33 cellular contexts compared by ENCODE assay signal in the genomic region with DNA sequence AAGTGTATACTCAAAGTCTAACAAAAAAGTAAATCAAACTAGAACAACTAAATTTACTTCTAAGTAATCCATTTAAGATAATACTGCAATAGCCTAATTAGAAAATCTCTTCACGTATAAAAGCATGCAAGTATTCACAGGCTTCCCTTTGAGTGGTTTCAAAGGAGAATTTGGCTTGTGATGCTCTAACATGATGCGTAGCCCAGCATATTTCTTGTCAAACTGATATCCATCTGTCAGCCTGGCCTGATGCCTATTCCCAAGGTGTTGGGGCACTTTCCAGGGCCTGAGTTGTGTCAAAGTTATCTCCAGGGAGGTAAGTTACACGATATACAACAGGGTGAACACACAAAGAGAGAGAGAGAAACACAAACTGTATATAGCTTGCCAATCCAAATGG.
"Had no signal": no experiment of that assay in that cellular context is flagged by ENCODE, and none has a peak within 500 bp of the region (broad histone marks: within the 10 kb centered on the region; RNA-seq: fewer than 3 reads in every experiment).

No MANE protein-coding gene starts in this region.

- ATAC-seq: activated CD8-positive, alpha-beta T cell treated with anti-CD3 and anti-CD28 coated beads for 36 hours; activated naive CD4-positive, alpha-beta T cell treated with anti-CD3 and anti-CD28 coated beads, Interleukin-2, amount 50 U/mL, for 72 hours; activated T-cell treated with anti-CD3 and anti-CD28 coated beads, Interleukin-2, amount 50 U/mL, for 4 hours; activated T-cell treated with anti-CD3 and anti-CD28 coated beads, Interleukin-2, amount 50 U/mL, for 72 hours; activated T-helper 17 cell treated with anti-CD3 and anti-CD28 coated beads, Interleukin-2, amount 50 U/mL, for 72 hours; body of pancreas had no signal

- H3K27ac Mint-ChIP-seq: activated B cell treated with CpG ODN at 0.5 μM for 24 hours; activated CD4-positive, alpha-beta memory T cell treated with anti-CD3 and anti-CD28 coated beads for 36 hours; activated CD4-positive, alpha-beta T cell treated with anti-CD3 and anti-CD28 coated beads, Interleukin-2, amount 10 ng/mL, durations not matched to agents 24 days and 14 days; activated CD8-positive, alpha-beta T cell treated with anti-CD3 and anti-CD28 coated beads for 36 hours; activated naive CD4-positive, alpha-beta T cell treated with anti-CD3 and anti-CD28 coated beads for 36 hours; activated naive CD4-positive, alpha-beta T cell treated with anti-CD3 and anti-CD28 coated beads, Interleukin-2, amount 50 U/mL, for 72 hours; activated naive CD8-positive, alpha-beta T cell treated with anti-CD3 and anti-CD28 coated beads for 36 hours; activated T-cell treated with anti-CD3 and anti-CD28 coated beads, Interleukin-2, amount 50 U/mL, for 72 hours; activated T-helper 1 cell treated with anti-CD3 and anti-CD28 coated beads, Interleukin-12 subunit alpha, Interleukin-12 subunit beta, Interleukin-2, Interleukin-4 antibody, amounts not matched to agents 30 ng/mL and 10 ng/mL and 1 ng/mL, durations not matched to agents 14 hours and 24 hours and 36 hours; activated T-helper 17 cell treated with anti-CD3 and anti-CD28 coated beads, Interleukin-2, amount 50 U/mL, for 72 hours; T-helper 1 cell treated with Interleukin-12 subunit alpha and Interleukin-12 subunit beta and Interleukin-4 antibody, amounts not matched to agents 30 μg/mL and 1 μg/mL, for 36 hours; T-helper 2 cell treated with Interferon-gamma antibody and Interleukin-4, amounts not matched to agents 5 μg/mL and 100 μg/mL, for 36 hours had no signal

- H3K4me3 Mint-ChIP-seq: activated B cell treated with CpG ODN at 0.5 μM for 24 hours; activated CD4-positive, alpha-beta memory T cell treated with anti-CD3 and anti-CD28 coated beads for 36 hours; activated CD4-positive, alpha-beta T cell treated with anti-CD3 and anti-CD28 coated beads, Interleukin-2, amount 10 ng/mL, durations not matched to agents 24 days and 14 days; activated CD8-positive, alpha-beta T cell treated with anti-CD3 and anti-CD28 coated beads for 36 hours; activated naive CD4-positive, alpha-beta T cell treated with anti-CD3 and anti-CD28 coated beads for 36 hours; activated naive CD8-positive, alpha-beta T cell treated with anti-CD3 and anti-CD28 coated beads for 36 hours; activated T-cell treated with anti-CD3 and anti-CD28 coated beads, Interleukin-2, amount 50 U/mL, for 4 hours; activated T-cell treated with anti-CD3 and anti-CD28 coated beads, Interleukin-2, amount 50 U/mL, for 72 hours; activated T-helper 1 cell treated with anti-CD3 and anti-CD28 coated beads, Interleukin-12 subunit alpha, Interleukin-12 subunit beta, Interleukin-2, Interleukin-4 antibody, amounts not matched to agents 30 ng/mL and 10 ng/mL and 1 ng/mL, durations not matched to agents 14 hours and 24 hours and 36 hours; activated T-helper 17 cell treated with anti-CD3 and anti-CD28 coated beads, Interleukin-2, amount 50 U/mL, for 72 hours; T-helper 1 cell treated with Interleukin-12 subunit alpha and Interleukin-12 subunit beta and Interleukin-4 antibody, amounts not matched to agents 30 μg/mL and 1 μg/mL, for 36 hours; T-helper 2 cell treated with Interferon-gamma antibody and Interleukin-4, amounts not matched to agents 5 μg/mL and 100 μg/mL, for 36 hours had no signal

- H3K27me3 Mint-ChIP-seq: activated B cell treated with CpG ODN at 0.5 μM for 24 hours; activated CD4-positive, alpha-beta memory T cell treated with anti-CD3 and anti-CD28 coated beads for 36 hours; activated CD4-positive, alpha-beta T cell treated with anti-CD3 and anti-CD28 coated beads, Interleukin-2, amount 10 ng/mL, durations not matched to agents 24 days and 14 days; activated CD8-positive, alpha-beta T cell treated with anti-CD3 and anti-CD28 coated beads for 36 hours; activated naive CD8-positive, alpha-beta T cell treated with anti-CD3 and anti-CD28 coated beads for 36 hours; activated T-helper 17 cell treated with anti-CD3 and anti-CD28 coated beads, Interleukin-2, amount 50 U/mL, for 72 hours had no signal

- H3K4me1 Mint-ChIP-seq: activated B cell treated with CpG ODN at 0.5 μM for 24 hours; activated CD4-positive, alpha-beta T cell treated with anti-CD3 and anti-CD28 coated beads, Interleukin-2, amount 10 ng/mL, durations not matched to agents 24 days and 14 days; activated naive CD8-positive, alpha-beta T cell treated with anti-CD3 and anti-CD28 coated beads for 36 hours; activated T-helper 17 cell treated with anti-CD3 and anti-CD28 coated beads, Interleukin-2, amount 50 U/mL, for 72 hours had no signal

- H3K9me3 Mint-ChIP-seq: activated CD4-positive, alpha-beta T cell treated with anti-CD3 and anti-CD28 coated beads, Interleukin-2, amount 10 ng/mL, durations not matched to agents 24 days and 14 days; activated naive CD4-positive, alpha-beta T cell treated with anti-CD3 and anti-CD28 coated beads for 36 hours; activated T-helper 1 cell treated with anti-CD3 and anti-CD28 coated beads, Interleukin-12 subunit alpha, Interleukin-12 subunit beta, Interleukin-2, Interleukin-4 antibody, amounts not matched to agents 30 ng/mL and 10 ng/mL and 1 ng/mL, durations not matched to agents 14 hours and 24 hours and 36 hours; T-helper 1 cell treated with Interleukin-12 subunit alpha and Interleukin-12 subunit beta and Interleukin-4 antibody, amounts not matched to agents 30 μg/mL and 1 μg/mL, for 36 hours had no signal

- DNase-seq: activated B cell treated with CpG ODN at 0.5 μM for 24 hours; activated CD4-positive, alpha-beta memory T cell treated with anti-CD3 and anti-CD28 coated beads for 36 hours; activated CD4-positive, alpha-beta T cell treated with anti-CD3 and anti-CD28 coated beads for 4 hours; activated CD4-positive, alpha-beta T cell treated with anti-CD3 and anti-CD28 coated beads, Interleukin-2, amount 10 ng/mL, durations not matched to agents 24 days and 14 days; activated CD4-positive, alpha-beta T cell treated with anti-CD3 and anti-CD28 coated beads, Interleukin-2, amount 50 U/mL, for 1 hour; activated CD4-positive, alpha-beta T cell treated with anti-CD3 and anti-CD28 coated beads, Interleukin-2, amount 50 U/mL, for 4 hours; activated CD4-positive, CD25-positive, alpha-beta regulatory T cell treated with anti-CD3 and anti-CD28 coated beads, Interleukin-2, amount 50 U/mL, for 72 hours; activated CD8-positive, alpha-beta memory T cell treated with anti-CD3 and anti-CD28 coated beads, Interleukin-2, amount 50 U/mL, for 4 hours; activated CD8-positive, alpha-beta T cell treated with anti-CD3 and anti-CD28 coated beads for 36 hours; activated effector memory CD4-positive, alpha-beta T cell treated with anti-CD3 and anti-CD28 coated beads, Interleukin-2, amount 50 U/mL, for 16 hours; activated gamma-delta T cell treated with Interleukin-2 at 50 U/mL for 16 hours; activated naive CD4-positive, alpha-beta T cell; activated naive CD4-positive, alpha-beta T cell treated with anti-CD3 and anti-CD28 coated beads for 36 hours; activated naive CD4-positive, alpha-beta T cell treated with anti-CD3 and anti-CD28 coated beads, Interleukin-2, amount 50 U/mL, for 16 hours; activated naive CD8-positive, alpha-beta T cell treated with anti-CD3 and anti-CD28 coated beads for 36 hours; activated T-cell treated with anti-CD3 and anti-CD28 coated beads for 4 hours; activated T-cell treated with anti-CD3 and anti-CD28 coated beads, Interleukin-2, amount 50 U/mL, for 1 hour; activated T-cell treated with anti-CD3 and anti-CD28 coated beads, Interleukin-2, amount 50 U/mL, for 4 hours; activated T-cell treated with anti-CD3 and anti-CD28 coated beads, Interleukin-2, amount 50 U/mL, for 72 hours; adrenal gland; amniotic stem cell; aorta; body of pancreas; brain microvascular endothelial cell; central memory CD4-positive, alpha-beta T cell; cerebellar nuclear complex; T-helper 2 cell; T-helper 9 cell had no signal

- H3K36me3 Mint-ChIP-seq: activated CD4-positive, alpha-beta memory T cell treated with anti-CD3 and anti-CD28 coated beads for 36 hours; activated naive CD4-positive, alpha-beta T cell treated with anti-CD3 and anti-CD28 coated beads, Interleukin-2, amount 50 U/mL, for 72 hours; activated naive CD8-positive, alpha-beta T cell treated with anti-CD3 and anti-CD28 coated beads for 36 hours had no signal
